In the genomic region with DNA sequence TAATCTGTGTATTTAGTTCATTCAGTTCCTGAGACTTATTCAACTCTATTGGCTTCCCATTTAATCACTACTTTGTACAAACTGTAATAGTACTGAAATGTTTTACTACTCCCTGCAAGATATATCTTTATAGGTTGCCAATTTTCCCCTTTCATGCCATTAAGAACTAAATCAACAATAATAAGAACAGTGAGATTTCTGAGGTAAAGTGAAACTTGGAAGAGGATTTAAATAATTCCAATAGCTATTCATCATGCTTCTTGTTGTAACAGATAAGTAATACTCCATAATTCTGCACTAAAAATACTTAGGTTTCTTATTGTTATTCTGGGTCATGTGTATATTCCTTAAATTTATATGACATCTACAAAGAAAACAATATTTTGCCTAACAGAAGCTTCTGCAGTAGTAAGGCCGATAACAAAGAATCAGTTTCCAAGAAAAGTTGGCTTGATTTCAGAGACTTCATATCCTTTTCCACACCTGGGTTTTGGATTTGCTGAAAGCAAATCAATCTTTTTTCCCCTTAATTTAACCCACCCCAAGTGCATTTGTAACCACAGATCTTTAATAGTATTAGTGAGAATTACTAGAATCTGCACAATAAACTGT, we compare ENCODE assay signal across 24 cellular contexts.
DNase-seq lines count a peak whose midpoint lies in the region; ATAC-seq and TF ChIP-seq lines count a peak whose summit lies in the region.
"Had no signal": no experiment of that assay in that cellular context is flagged by ENCODE, and none has a peak within 500 bp of the region (broad histone marks: within the 10 kb centered on the region; RNA-seq: fewer than 3 reads in every experiment).

No MANE protein-coding gene starts in this region.

- TF ChIP-seq CTCF in VCaP (conservative IDR thresholded peaks at IDR 0.05) (no peak), glutamatergic neuron (IDR thresholded peaks at IDR 0.05; ENCODE audit: partially characterized antibody, unreplicated experiment) (no peak), upper lobe of right lung (IDR thresholded peaks at IDR 0.05) (no peak)

- peaks cover 2% of the 10 kb centered on the region for H3K27me3 Mint-ChIP-seq in glutamatergic neuron (ENCODE audit: unreplicated experiment)
- H3K27me3 Mint-ChIP-seq: activated naive CD8-positive, alpha-beta T cell treated with anti-CD3 and anti-CD28 coated beads, Interleukin-2, amount 50 U/mL, for 24 hours; natural killer cell treated with Interleukin-12 subunit alpha and Interleukin-12 subunit beta and Interleukin-15 and Interleukin-18, amount 100 ng/mL, for 72 hours; T-helper 17 cell had no signal

- H3K4me3 Mint-ChIP-seq in glutamatergic neuron (ENCODE audit: unreplicated experiment) = peak overlapping the region; percentile 45
- H3K4me3 Mint-ChIP-seq: activated naive CD8-positive, alpha-beta T cell treated with anti-CD3 and anti-CD28 coated beads, Interleukin-2, amount 50 U/mL, for 24 hours; mesothelial cell of epicardium; natural killer cell treated with Interleukin-12 subunit alpha and Interleukin-12 subunit beta and Interleukin-15 and Interleukin-18, amount 100 ng/mL, for 72 hours; T-helper 17 cell had no signal

- no peak overlapping the region for H3K4me3 ChIP-seq in upper lobe of right lung
- H3K4me3 ChIP-seq: BLaER1, body of pancreas, SK-N-MC had no signal

- intact Hi-C loops in upper lobe of right lung (cut with DNase I) = no loop called here

- H3K4me1 Mint-ChIP-seq in glutamatergic neuron (ENCODE audit: low read depth, unreplicated experiment) = peaks cover 49% of the 10 kb centered on the region
- H3K4me1 Mint-ChIP-seq: activated naive CD8-positive, alpha-beta T cell treated with anti-CD3 and anti-CD28 coated beads, Interleukin-2, amount 50 U/mL, for 24 hours had no signal

- peaks cover 6% of the 10 kb centered on the region for H3K9me3 Mint-ChIP-seq in glutamatergic neuron (ENCODE audit: unreplicated experiment)
- H3K9me3 Mint-ChIP-seq: activated naive CD8-positive, alpha-beta T cell treated with anti-CD3 and anti-CD28 coated beads, Interleukin-2, amount 50 U/mL, for 24 hours; mesothelial cell of epicardium; natural killer cell treated with Interleukin-12 subunit alpha and Interleukin-12 subunit beta and Interleukin-15 and Interleukin-18, amount 100 ng/mL, for 72 hours had no signal

- peaks cover 4% of the 10 kb centered on the region for H3K4me1 ChIP-seq in upper lobe of right lung
- H3K4me1 ChIP-seq: BLaER1 had no signal

- peak overlapping the region; percentile 71 for H3K27ac Mint-ChIP-seq in glutamatergic neuron (ENCODE audit: unreplicated experiment)
- H3K27ac Mint-ChIP-seq: activated naive CD8-positive, alpha-beta T cell treated with anti-CD3 and anti-CD28 coated beads, Interleukin-2, amount 50 U/mL, for 24 hours; mesothelial cell of epicardium; natural killer cell treated with Interleukin-12 subunit alpha and Interleukin-12 subunit beta and Interleukin-15 and Interleukin-18, amount 100 ng/mL, for 72 hours; T-helper 17 cell had no signal

- no peaks in the 10 kb centered on the region for H3K27me3 ChIP-seq in upper lobe of right lung
- H3K27me3 ChIP-seq: BLaER1, body of pancreas had no signal

- no peaks in the 10 kb centered on the region for H3K9me3 ChIP-seq in upper lobe of right lung
- H3K9me3 ChIP-seq: BLaER1, body of pancreas had no signal

- H3K36me3 ChIP-seq in upper lobe of right lung = no peaks in the 10 kb centered on the region
- H3K36me3 ChIP-seq: BLaER1 had no signal

- DNase-seq in NCI-H345 (lab: John Stamatoyannopoulos, UW) (peak; percentile 25), NCI-H345 treated with DMSO at 0.1 percent for 48 hours (lab: John Stamatoyannopoulos, UW; ENCODE audit: unreplicated experiment) (no peak), glutamatergic neuron (no peak), upper lobe of right lung (no peak), T-helper 9 cell (no peak), NCI-H774 (lab: John Stamatoyannopoulos, UW) (no peak)
- no peak for DNase-seq in activated effector memory CD4-positive, alpha-beta T cell treated with Interleukin-2 at 50 U/mL for 16 hours
- DNase-seq: activated CD4-positive, alpha-beta T cell treated with anti-CD3 and anti-CD28 coated beads, Interleukin-2, amount 50 U/mL, for 1 hour; activated effector memory CD4-positive, alpha-beta T cell treated with anti-CD3 and anti-CD28 coated beads, Interleukin-2, amount 50 U/mL, for 16 hours; activated naive CD8-positive, alpha-beta T cell treated with anti-CD3 and anti-CD28 coated beads, Interleukin-2, amount 50 U/mL, for 24 hours; body of pancreas; COR-L47; IMR-90; MM.1S; NCI-H187; NCI-H524; T-helper 17 cell had no signal

- H3K36me3 Mint-ChIP-seq in glutamatergic neuron (ENCODE audit: unreplicated experiment) = no peaks in the 10 kb centered on the region
- H3K36me3 Mint-ChIP-seq: mesothelial cell of epicardium; natural killer cell treated with Interleukin-12 subunit alpha and Interleukin-12 subunit beta and Interleukin-15 and Interleukin-18, amount 100 ng/mL, for 72 hours had no signal

- ATAC-seq in upper lobe of right lung = no peak
- ATAC-seq: activated naive CD8-positive, alpha-beta T cell treated with anti-CD3 and anti-CD28 coated beads, Interleukin-2, amount 50 U/mL, for 24 hours; body of pancreas; natural killer cell treated with Interleukin-12 subunit alpha and Interleukin-12 subunit beta and Interleukin-15 and Interleukin-18, amount 100 ng/mL, for 72 hours; T-helper 17 cell had no signal

- H3K27ac ChIP-seq in VCaP (peak overlapping the region; percentile 62), upper lobe of right lung (peak overlapping the region; percentile 20)
- H3K27ac ChIP-seq: BLaER1, body of pancreas, HL-60, RWPE1, SK-N-MC had no signal
